8 cellular contexts compared by ENCODE assay signal in the genomic region with DNA sequence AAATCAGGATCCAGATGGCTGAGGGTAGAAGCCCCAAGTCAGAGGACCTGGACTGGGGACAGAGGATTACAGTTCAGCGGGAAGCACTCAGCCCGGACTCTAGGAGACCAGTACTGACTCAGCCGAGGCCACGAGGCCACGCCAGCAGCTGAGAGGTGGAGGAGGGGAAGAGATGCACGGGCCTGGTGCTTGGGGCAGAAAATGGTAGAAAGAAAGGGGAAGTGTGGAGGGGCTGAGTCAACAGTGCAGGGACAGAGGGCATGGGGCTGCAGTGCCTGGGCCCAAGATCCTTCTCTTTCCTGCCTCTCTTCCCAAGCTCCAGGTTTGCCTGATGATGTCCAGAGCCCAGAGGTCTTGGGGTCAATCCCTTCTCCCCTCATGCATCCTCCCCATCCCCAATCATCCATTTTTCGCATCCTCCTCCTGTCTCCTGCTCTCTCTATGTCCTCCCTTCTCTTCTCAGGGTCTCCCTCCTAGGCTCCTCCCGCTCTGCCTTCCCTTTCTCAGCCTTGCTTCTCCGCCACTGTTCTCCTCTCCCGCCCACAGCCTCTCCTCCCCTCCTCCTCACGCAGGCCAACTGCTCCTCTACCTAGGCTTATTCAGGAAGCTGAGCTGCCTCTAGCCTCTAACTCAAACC. TPM values are rescaled to one million over a fixed set of nuclear protein-coding genes. Genes with fewer than 3 reads are reported as not detected.
A peak's percentile ranks its signal among the peaks of the same experiment; 100 is the strongest.
DNase-seq lines count a peak whose midpoint lies in the region; ATAC-seq and TF ChIP-seq lines count a peak whose summit lies in the region.

No MANE protein-coding gene starts in this region.

- TF ChIP-seq CTCF in Calu3 (IDR thresholded peaks at IDR 0.05; ENCODE audit: unreplicated experiment), result no peak
- no peak for TF ChIP-seq CTCF in Peyer's patch (IDR thresholded peaks at IDR 0.05)
- TF ChIP-seq CTCF in brain (conservative IDR thresholded peaks at IDR 0.05), result no peak

- H3K27me3 Mint-ChIP-seq in Calu3 (ENCODE audit: unreplicated experiment), result no peaks in the 10 kb centered on the region
- peaks cover 4% of the 10 kb centered on the region for H3K27me3 Mint-ChIP-seq in brain

- peaks cover 72% of the 10 kb centered on the region for H3K36me3 Mint-ChIP-seq in Calu3 (ENCODE audit: insufficient read depth, unreplicated experiment)
- peaks cover 49% of the 10 kb centered on the region for H3K36me3 Mint-ChIP-seq in brain
- H3K36me3 Mint-ChIP-seq in stimulated activated effector memory CD8-positive, alpha-beta T cell treated with anti-CD3 and anti-CD28 coated beads, Interleukin-12 subunit alpha, Interleukin-12 subunit beta, amount 100 ng/mL, for 72 hours, result peaks cover 100% of the 10 kb centered on the region

- H3K27ac ChIP-seq in Peyer's patch, result peak overlapping the region; percentile 13 to 72 (median 44)

- TF ChIP-seq POLR2A in Peyer's patch (IDR thresholded peaks at IDR 0.05), result no peak

- peaks cover 0 to 85% (median 53%) of the 10 kb centered on the region in 4 donors for H3K4me1 ChIP-seq in Peyer's patch

- H3K9me3 ChIP-seq in Peyer's patch, result no peaks in the 10 kb centered on the region

- no peak for DNase-seq in Calu3
- peak; percentile 79 for DNase-seq in H7
- DNase-seq in Peyer's patch, result peak in 2 of 3 donors; percentile 80 to 85
- peak; percentile 64 to 77 for DNase-seq in left colon
- DNase-seq in stimulated activated effector memory CD8-positive, alpha-beta T cell treated with anti-CD3 and anti-CD28 coated beads, Interleukin-12 subunit alpha, Interleukin-12 subunit beta, amount 100 ng/mL, for 72 hours (ENCODE audit: low spot score in 2 of 2), result no peak
- no peak for DNase-seq in NCI-H1048 (lab: John Stamatoyannopoulos, UW)

- H3K9me3 Mint-ChIP-seq in Calu3 (ENCODE audit: low read depth, unreplicated experiment), result no peaks in the 10 kb centered on the region
- H3K9me3 Mint-ChIP-seq in brain, result no peaks in the 10 kb centered on the region
- no peaks in the 10 kb centered on the region for H3K9me3 Mint-ChIP-seq in stimulated activated effector memory CD8-positive, alpha-beta T cell treated with anti-CD3 and anti-CD28 coated beads, Interleukin-12 subunit alpha, Interleukin-12 subunit beta, amount 100 ng/mL, for 72 hours

- H3K4me3 Mint-ChIP-seq in Calu3 (ENCODE audit: low read depth, unreplicated experiment) (no peak overlapping the region), brain (peak overlapping the region; percentile 27 to 81 (median 57))
- peak overlapping the region; percentile 66 for H3K4me3 Mint-ChIP-seq in stimulated activated effector memory CD8-positive, alpha-beta T cell treated with anti-CD3 and anti-CD28 coated beads, Interleukin-12 subunit alpha, Interleukin-12 subunit beta, amount 100 ng/mL, for 72 hours

- intact Hi-C loops in Calu3 (cut with micrococcal nuclease; ENCODE audit: unreplicated experiment), result no loop called here
- intact Hi-C loops in left colon (cut with DNase I, micrococcal nuclease), result no loop called here

- CTCF ChIA-PET in Calu3 (lab: Charles Lee), result interaction anchor here (0.6 kb wide), 1 partner anchor 8 kb away, joined by 4 read pairs; no protein-coding TSS in a partner anchor

- H3K36me3 ChIP-seq in H7 (replicated peaks; ENCODE audit: control insufficient read depth, insufficient read depth, low read length), result peaks cover 9% of the 10 kb centered on the region
- H3K36me3 ChIP-seq in Peyer's patch, result peaks cover 0 to 45% (median 0%) of the 10 kb centered on the region in 3 donors

- BruUV-seq in Calu3 (replicated peaks; lab: Mats Ljungman, UMichigan), result no TSS peak

- H3K27ac Mint-ChIP-seq in Calu3 (ENCODE audit: unreplicated experiment) (peak overlapping the region; percentile 18), brain (peak overlapping the region; percentile 94 to 99 (median 97))
- H3K27ac Mint-ChIP-seq in stimulated activated effector memory CD8-positive, alpha-beta T cell treated with anti-CD3 and anti-CD28 coated beads, Interleukin-12 subunit alpha, Interleukin-12 subunit beta, amount 100 ng/mL, for 72 hours, result peak overlapping the region; percentile 91

- H3K27me3 ChIP-seq in H7 (ENCODE audit: control insufficient read depth, insufficient read depth, low read length) (no peaks in the 10 kb centered on the region), Peyer's patch (no peaks in the 10 kb centered on the region)

- ATAC-seq in left colon (peak; percentile 32), HG02763 (IDR thresholded peaks at IDR 0.05; ENCODE audit: unreplicated experiment) (no peak)
- ATAC-seq in stimulated activated effector memory CD8-positive, alpha-beta T cell treated with anti-CD3 and anti-CD28 coated beads, Interleukin-12 subunit alpha, Interleukin-12 subunit beta, amount 100 ng/mL, for 72 hours, result peak; percentile 91

- no peak overlapping the region for H3K4me3 ChIP-seq in H7 (ENCODE audit: insufficient read depth, low read depth, low read length)
- no peak overlapping the region for H3K4me3 ChIP-seq in Peyer's patch

- peaks cover 53% of the 10 kb centered on the region for H3K4me1 Mint-ChIP-seq in Calu3 (ENCODE audit: low read depth, unreplicated experiment)
- peaks cover 98% of the 10 kb centered on the region for H3K4me1 Mint-ChIP-seq in brain
- H3K4me1 Mint-ChIP-seq in stimulated activated effector memory CD8-positive, alpha-beta T cell treated with anti-CD3 and anti-CD28 coated beads, Interleukin-12 subunit alpha, Interleukin-12 subunit beta, amount 100 ng/mL, for 72 hours, result peaks cover 97% of the 10 kb centered on the region

RNA-seq across cellular contexts. Expression of a gene that starts 7.7 kb away (rescaled TPM):
- 69.2 and 97.6 TPM in 2 replicates for total RNA-seq in Calu3 (2022)
- 97.1 and 104 TPM in 2 replicates for total RNA-seq in H7 (2014; rRNA removed; shearing (Covaris generic))
- 100 to 1,000 TPM; 101 to 239 (median 149) TPM for total RNA-seq in Peyer's patch
- 195 TPM for polyA plus RNA-seq in brain (ENCODE audit: insufficient read depth, low read depth, low replicate concordance)
- 100 to 1,000 TPM in 1 of 2 donors, 10 to 100 TPM in 1; 99.3 to 103 TPM for total RNA-seq in left colon

RNA-seq across cellular contexts. Expression of a gene that starts 29.2 kb away (rescaled TPM):
- not detected in 2 replicates for total RNA-seq in Calu3 (2022)
- not detected in 2 replicates for total RNA-seq in H7 (2014; rRNA removed; shearing (Covaris generic))
- total RNA-seq in Peyer's patch, result 1 to 10 TPM in 1 of 4 donors, not detected in 3; 2.3 TPM
- polyA plus RNA-seq in brain (ENCODE audit: insufficient read depth, low read depth, low replicate concordance), result not detected
- total RNA-seq in left colon, result 1 to 10 TPM; 5.2 to 5.6 TPM

RNA-seq across cellular contexts. Expression of a gene that starts 36.4 kb away (rescaled TPM):
- total RNA-seq in Calu3 (2022) (99.3 and 107 TPM in 2 replicates), Peyer's patch (100 to 1,000 TPM in 2 of 4 donors, 10 to 100 TPM in 2; 71.5 to 146 (median 96.4) TPM), left colon (10 to 100 TPM; 45.6 to 54.1 TPM)
- 58.4 and 78.1 TPM in 2 replicates for total RNA-seq in H7 (2014; rRNA removed; shearing (Covaris generic))
- 24.1 TPM for polyA plus RNA-seq in brain (ENCODE audit: insufficient read depth, low read depth, low replicate concordance)

RNA-seq across cellular contexts. Expression of a gene that starts 50.1 kb away (rescaled TPM):
- total RNA-seq in Calu3 (2022) (215 and 246 TPM in 2 replicates), Peyer's patch (100 to 1,000 TPM; 133 to 269 (median 202) TPM), left colon (100 to 1,000 TPM; 180 TPM)
- 427 and 445 TPM in 2 replicates for total RNA-seq in H7 (2014; rRNA removed; shearing (Covaris generic))
- polyA plus RNA-seq in brain (ENCODE audit: insufficient read depth, low read depth, low replicate concordance), result 451 TPM

RNA-seq across cellular contexts. Expression of a gene that starts 59.5 kb away (rescaled TPM):
- total RNA-seq in Calu3 (2022) (34.4 and 34.7 TPM in 2 replicates), Peyer's patch (10 to 100 TPM; 13.6 to 31.1 (median 17.4) TPM), left colon (10 to 100 TPM; 21.5 to 26.3 TPM)
- 39.1 and 47.1 TPM in 2 replicates for total RNA-seq in H7 (2014; rRNA removed; shearing (Covaris generic))
- 12.2 TPM for polyA plus RNA-seq in brain (ENCODE audit: insufficient read depth, low read depth, low replicate concordance)

Comparison
In these comparisons a context has a peak if more than half of its experiments do, and no peak if none do; other contexts are left out.
1. DNase-seq: peak in H7 (single experiment), Peyer's patch (2 of 3) and left colon (2 of 2); none in Calu3 (single experiment), stimulated activated effector memory CD8-positive, alpha-beta T cell treated with anti-CD3 and anti-CD28 coated beads, Interleukin-12 subunit alpha, Interleukin-12 subunit beta, amount 100 ng/mL, for 72 hours (0 of 2) and NCI-H1048 (single experiment).
2. H3K27ac Mint-ChIP-seq: peak in every context shown above with its lines; median percentile 97 in brain; 91 in stimulated activated effector memory CD8-positive, alpha-beta T cell treated with anti-CD3 and anti-CD28 coated beads, Interleukin-12 subunit alpha, Interleukin-12 subunit beta, amount 100 ng/mL, for 72 hours; 18 in Calu3.